ENCODE assay signal across 20 cellular contexts in genomic region chr9:85524531-85524930, GRCh38.
DNase-seq lines count a peak whose midpoint lies in the region; ATAC-seq, FAIRE-seq and TF ChIP-seq lines count a peak whose summit lies in the region.
"Had no signal": no experiment of that assay in that cellular context is flagged by ENCODE, and none has a peak within 500 bp of the region (broad histone marks: within the 10 kb centered on the region; RNA-seq: fewer than 3 reads in every experiment).

No MANE protein-coding gene starts in this region.

- intact Hi-C loops in head of caudate nucleus (cut with DNase I), result no loop called here

- H3K27ac Mint-ChIP-seq in neural crest cell (ENCODE audit: unreplicated experiment) (no peak overlapping the region), type B pancreatic cell (no peak overlapping the region)
- H3K27ac Mint-ChIP-seq: CD8-positive, alpha-beta T cell had no signal

- H3K27me3 Mint-ChIP-seq in neural crest cell (ENCODE audit: low read depth) (peaks cover 15% of the 10 kb centered on the region), type B pancreatic cell (peaks cover 45% of the 10 kb centered on the region)

- H3K4me3 ChIP-seq in cardiac fibroblast (replicated peaks in 1 of 2; ENCODE audit: low read depth in 2 of 2, low read length in 2 of 2), result no peak overlapping the region
- H3K4me3 ChIP-seq in Peyer's patch, result no peak overlapping the region
- H3K4me3 ChIP-seq: GM12878, HAP-1, K562 had no signal

- no peak for ATAC-seq in HG03175 (IDR thresholded peaks at IDR 0.05; ENCODE audit: unreplicated experiment)
- ATAC-seq: CD8-positive, alpha-beta T cell; GM12878; K562 had no signal

- H3K4me3 Mint-ChIP-seq in neural crest cell (peak overlapping the region; percentile 66), type B pancreatic cell (peak overlapping the region; percentile 17)
- H3K4me3 Mint-ChIP-seq: CD8-positive, alpha-beta T cell had no signal

- TF ChIP-seq CTCF in cardiac fibroblast (IDR thresholded peaks at IDR 0.05; ENCODE audit: low read depth, low read length), result no peak
- no peak for TF ChIP-seq CTCF in neural crest cell (conservative IDR thresholded peaks at IDR 0.05)
- no peak for TF ChIP-seq CTCF in type B pancreatic cell (conservative IDR thresholded peaks at IDR 0.05)
- no peak for TF ChIP-seq CTCF in Peyer's patch (IDR thresholded peaks at IDR 0.05)

- FAIRE-seq in GM12891 (lab: Jason Lieb, UNC), result no peak
- FAIRE-seq: D721Med, GM12878, GM18507, K562 had no signal

- H3K9me3 ChIP-seq in Peyer's patch, result no peaks in the 10 kb centered on the region
- H3K9me3 ChIP-seq: HAP-1 had no signal

- H3K4me1 Mint-ChIP-seq in neural crest cell (peaks cover 24% of the 10 kb centered on the region), type B pancreatic cell (ENCODE audit: unreplicated experiment) (peaks cover 4% of the 10 kb centered on the region)

- H3K27me3 ChIP-seq in Peyer's patch, result no peaks in the 10 kb centered on the region

- H3K27ac ChIP-seq in Peyer's patch, result no peak overlapping the region
- H3K27ac ChIP-seq: RWPE1 had no signal

- H3K4me1 ChIP-seq in Peyer's patch, result peaks cover 0 to 7% (median 2%) of the 10 kb centered on the region in 4 donors
- H3K4me1 ChIP-seq: HAP-1 had no signal

- DNase-seq in cardiac fibroblast (ENCODE audit: low read depth in 2 of 2) (peak; percentile 15 to 28), head of caudate nucleus (peak in 24 of 42 donors; percentile 27 to 84 (median 54)), neural crest cell (ENCODE audit: low read depth, low spot score) (no peak), type B pancreatic cell (ENCODE audit: extremely low spot score, unreplicated experiment) (no peak), Peyer's patch (no peak), GM12891 (ENCODE audit: insufficient read length, low spot score) (no peak)
- DNase-seq: CD8-positive, alpha-beta T cell; DMS79; NCI-H1417 treated with DMSO at 0.1 percent for 48 hours; NCI-H1930; NCI-H2171 treated with DMSO at 0.1 percent for 48 hours; NCI-H446 treated with DMSO at 0.1 percent for 48 hours; OCI-M1 had no signal

- H3K9me3 Mint-ChIP-seq in neural crest cell (no peaks in the 10 kb centered on the region), type B pancreatic cell (no peaks in the 10 kb centered on the region)
- H3K9me3 Mint-ChIP-seq: CD8-positive, alpha-beta T cell had no signal

- H3K36me3 Mint-ChIP-seq in neural crest cell (ENCODE audit: low read depth) (no peaks in the 10 kb centered on the region), type B pancreatic cell (no peaks in the 10 kb centered on the region)
- H3K36me3 Mint-ChIP-seq: CD8-positive, alpha-beta T cell had no signal

- TF ChIP-seq POLR2A in Peyer's patch (IDR thresholded peaks at IDR 0.05) (no peak), GM12891 (IDR thresholded peaks at IDR 0.05; ENCODE audit: low read depth, low read length) (no peak)

- H3K36me3 ChIP-seq in Peyer's patch, result no peaks in the 10 kb centered on the region
- H3K36me3 ChIP-seq: HAP-1 had no signal

TF ChIP-seq in GM12891, 5 proteins besides CTCF, POLR2A, EP300 and RAD21:
- TF ChIP-seq PAX5 (IDR thresholded peaks at IDR 0.05; ENCODE audit: insufficient read depth, low read length, severe bottlenecking) (no peak), TAF1 (IDR thresholded peaks at IDR 0.05; ENCODE audit: low read depth, low read length) (no peak), POU2F2 (IDR thresholded peaks at IDR 0.05; ENCODE audit: low read depth, low read length) (no peak)

Comparison
In these comparisons a context has a peak if more than half of its experiments do, and no peak if none do; other contexts are left out.
1. DNase-seq: peak in cardiac fibroblast (2 of 2) and head of caudate nucleus (24 of 42); none in neural crest cell (single experiment), type B pancreatic cell (single experiment), Peyer's patch (0 of 3) and GM12891 (single experiment).